In the genomic region with DNA sequence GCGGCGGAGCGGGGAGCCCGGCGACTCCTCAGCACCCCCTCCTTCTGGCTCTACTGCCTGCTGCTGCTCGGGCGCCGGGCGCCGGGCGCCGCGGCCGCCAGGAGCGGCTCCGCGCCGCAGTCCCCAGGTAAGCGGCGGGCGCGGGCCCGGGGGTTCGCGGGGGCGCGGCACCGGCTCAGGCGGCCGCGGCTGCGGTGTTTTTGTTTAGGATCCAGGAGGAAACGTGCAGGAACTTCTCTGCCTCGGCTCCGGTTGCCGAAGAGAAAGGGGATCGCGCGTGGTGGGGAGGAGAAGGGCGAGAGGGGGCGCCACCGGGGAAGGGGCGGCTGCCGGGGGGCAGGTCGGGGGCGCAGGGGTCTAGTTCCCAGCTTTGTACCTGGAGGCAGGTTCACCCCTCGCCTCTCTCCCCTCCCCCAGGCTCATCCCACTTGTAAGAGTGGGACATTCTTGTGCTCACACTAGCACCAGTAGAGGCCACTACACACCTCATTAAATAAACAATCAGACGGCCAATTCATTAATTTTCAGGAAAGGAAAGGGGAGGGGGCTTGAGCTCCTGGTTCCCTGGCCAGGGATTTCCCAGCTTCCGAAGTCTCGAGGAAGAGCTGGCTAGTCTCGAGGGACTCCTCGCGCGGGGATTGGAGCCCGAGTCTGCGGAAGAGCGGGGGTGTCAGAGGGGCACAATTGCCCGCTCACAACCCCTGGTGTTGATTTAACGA, we compare ENCODE assay signal across 8 cellular contexts. TPM values are rescaled to one million over a fixed set of nuclear protein-coding genes. Genes with fewer than 3 reads are reported as not detected.
DNase-seq lines count a peak whose midpoint lies in the region; ATAC-seq and TF ChIP-seq lines count a peak whose summit lies in the region.

No MANE protein-coding gene starts in this region.

- no peaks in the 10 kb centered on the region for H3K36me3 Mint-ChIP-seq in CD4-positive, CD25-positive, alpha-beta regulatory T cell
- no peaks in the 10 kb centered on the region for H3K36me3 Mint-ChIP-seq in T-helper 1 cell treated with Interleukin-12 subunit alpha and Interleukin-12 subunit beta and Interleukin-4 antibody, amounts not matched to agents 30 μg/mL and 1 μg/mL, for 36 hours (ENCODE audit: low read depth)

- H3K4me2 ChIP-seq in MM.1S (ENCODE audit: low read depth, low read length): peak overlapping the region; percentile 83

- H3K27ac ChIP-seq in CD4-positive, CD25-positive, alpha-beta regulatory T cell (ENCODE audit: insufficient read depth, low read length, poor library complexity, severe bottlenecking): no peak overlapping the region
- H3K27ac ChIP-seq in MM.1S (ENCODE audit: low read length) (peak overlapping the region; percentile 44; the same call in 1 of the 2 replicates), iPS-20b (ENCODE audit: low read length) (no peak overlapping the region)

- H3K27me3 ChIP-seq in CD4-positive, CD25-positive, alpha-beta regulatory T cell (ENCODE audit: control insufficient read depth, insufficient read depth, low read length): peaks cover 60% of the 10 kb centered on the region
- H3K27me3 ChIP-seq in MM.1S (replicated peaks; ENCODE audit: insufficient read depth, low read length) (no peaks in the 10 kb centered on the region), iPS-20b (ENCODE audit: insufficient read depth, low read length) (peaks cover 11% of the 10 kb centered on the region)

- peak overlapping the region; percentile 81 to 89 (median 86) for H3K4me3 Mint-ChIP-seq in CD4-positive, CD25-positive, alpha-beta regulatory T cell
- peak overlapping the region; percentile 79 for H3K4me3 Mint-ChIP-seq in T-helper 1 cell treated with Interleukin-12 subunit alpha and Interleukin-12 subunit beta and Interleukin-4 antibody, amounts not matched to agents 30 μg/mL and 1 μg/mL, for 36 hours

- no peaks in the 10 kb centered on the region for H3K9me3 ChIP-seq in CD4-positive, CD25-positive, alpha-beta regulatory T cell (ENCODE audit: control insufficient read depth in 2 of 2, low read length in 2 of 2)
- H3K9me3 ChIP-seq in MM.1S (replicated peaks; ENCODE audit: insufficient read depth, low read length) (no peaks in the 10 kb centered on the region), iPS-20b (ENCODE audit: insufficient read depth, low read depth, low read length) (no peaks in the 10 kb centered on the region)

- no peaks in the 10 kb centered on the region for H3K36me3 ChIP-seq in CD4-positive, CD25-positive, alpha-beta regulatory T cell (ENCODE audit: control insufficient read depth, insufficient read depth, low read length)
- no peaks in the 10 kb centered on the region for H3K36me3 ChIP-seq in MM.1S (replicated peaks; ENCODE audit: insufficient read depth, low read length)
- no peaks in the 10 kb centered on the region for H3K36me3 ChIP-seq in iPS-20b (ENCODE audit: insufficient read depth, low read depth, low read length)

- ATAC-seq in CD4-positive, CD25-positive, alpha-beta regulatory T cell (ENCODE audit: low read depth in 2 of 2): peak; percentile 21 to 37
- ATAC-seq in GM21367 (IDR thresholded peaks at IDR 0.05; ENCODE audit: unreplicated experiment) (peak; percentile 30), HG03095 (IDR thresholded peaks at IDR 0.05; ENCODE audit: unreplicated experiment) (no peak)

- H3K4me1 Mint-ChIP-seq in CD4-positive, CD25-positive, alpha-beta regulatory T cell: peaks cover 0 to 10% (median 6%) of the 10 kb centered on the region in 4 donors
- H3K4me1 Mint-ChIP-seq in T-helper 1 cell treated with Interleukin-12 subunit alpha and Interleukin-12 subunit beta and Interleukin-4 antibody, amounts not matched to agents 30 μg/mL and 1 μg/mL, for 36 hours (ENCODE audit: low read depth): peaks cover 9% of the 10 kb centered on the region

- peak overlapping the region; percentile 56 for H3K4me3 ChIP-seq in CD4-positive, CD25-positive, alpha-beta regulatory T cell (ENCODE audit: low read depth, low read length)
- H3K4me3 ChIP-seq in MM.1S (ENCODE audit: low read length) (peak overlapping the region; percentile 69), iPS-20b (ENCODE audit: low read length) (peak overlapping the region; percentile 90), skeletal muscle cell (ENCODE audit: low read depth, low read length) (peak overlapping the region; percentile 59)

- H3K4me1 ChIP-seq in CD4-positive, CD25-positive, alpha-beta regulatory T cell (ENCODE audit: control insufficient read depth, insufficient read depth, low read length, poor library complexity, severe bottlenecking): peaks cover 16% of the 10 kb centered on the region
- H3K4me1 ChIP-seq in MM.1S (ENCODE audit: low read length): peaks cover 11% of the 10 kb centered on the region; the same call in 1 of the 2 replicates
- 0 out of 2 replicates have a peak, but pooled peaks cover 2% of the 10 kb centered on the region for H3K4me1 ChIP-seq in iPS-20b (ENCODE audit: insufficient read depth, low read length)

- H2AFZ ChIP-seq in MM.1S (ENCODE audit: low read length): peak overlapping the region; percentile 31

- peak overlapping the region; percentile 55 for H3K9ac ChIP-seq in MM.1S (ENCODE audit: low read length)
- peak overlapping the region; percentile 83 for H3K9ac ChIP-seq in iPS-20b (ENCODE audit: low read depth, low read length)

- peaks cover 0 to under 1% (median 0%) of the 10 kb centered on the region in 7 donors for H3K9me3 Mint-ChIP-seq in CD4-positive, CD25-positive, alpha-beta regulatory T cell
- H3K9me3 Mint-ChIP-seq in T-helper 1 cell treated with Interleukin-12 subunit alpha and Interleukin-12 subunit beta and Interleukin-4 antibody, amounts not matched to agents 30 μg/mL and 1 μg/mL, for 36 hours: no peaks in the 10 kb centered on the region

- H3K27ac Mint-ChIP-seq in CD4-positive, CD25-positive, alpha-beta regulatory T cell: peak overlapping the region in 1 of 3 donors; percentile 76
- peak overlapping the region; percentile 27 for H3K27ac Mint-ChIP-seq in T-helper 1 cell treated with Interleukin-12 subunit alpha and Interleukin-12 subunit beta and Interleukin-4 antibody, amounts not matched to agents 30 μg/mL and 1 μg/mL, for 36 hours

- peak in 2 of 3 donors; percentile 6 to 23 for DNase-seq in CD4-positive, CD25-positive, alpha-beta regulatory T cell
- DNase-seq in MM.1S: peak; percentile 59
- DNase-seq in T47D (ENCODE audit: low read depth in 1 of 2, low spot score in 1 of 2): peak; percentile 4 to 49
- no peak for DNase-seq in skeletal muscle cell (ENCODE audit: low read depth)

- no peaks in the 10 kb centered on the region for H3K9me2 ChIP-seq in MM.1S (replicated peaks; ENCODE audit: insufficient read depth, low read length)

- peaks cover 36% of the 10 kb centered on the region for H3K27me3 Mint-ChIP-seq in CD4-positive, CD25-positive, alpha-beta regulatory T cell
- peaks cover 35% of the 10 kb centered on the region for H3K27me3 Mint-ChIP-seq in T-helper 1 cell treated with Interleukin-12 subunit alpha and Interleukin-12 subunit beta and Interleukin-4 antibody, amounts not matched to agents 30 μg/mL and 1 μg/mL, for 36 hours (ENCODE audit: low read depth)

- H3K79me2 ChIP-seq in MM.1S (ENCODE audit: low read length): peaks cover 39% of the 10 kb centered on the region

- in situ Hi-C loops in T47D (cut with HindIII; ENCODE audit: low pct_unique_long_range_greater_than_20kb, low sequenced_read_pairs): no loop called here

- peak; percentile 52 for TF ChIP-seq CTCF in MM.1S (IDR thresholded peaks at IDR 0.05; ENCODE audit: low read length)

- peaks cover 4% of the 10 kb centered on the region; the same call in 1 of the 2 replicates for H3F3A ChIP-seq in MM.1S (ENCODE audit: insufficient read depth, low read length)

- no peaks in the 10 kb centered on the region for H4K20me1 ChIP-seq in MM.1S (ENCODE audit: insufficient read depth, low read length)

RNA-seq across cellular contexts. Expression of a gene that starts 0.6 kb away (rescaled TPM):
- 2.7 TPM for total RNA-seq in CD4-positive, CD25-positive, alpha-beta regulatory T cell
- 1 to 10 TPM in 1 of 4 donors, under 1 TPM in 3; 0.45 to 1.6 (median 0.68) TPM for polyA plus RNA-seq in CD4-positive, CD25-positive, alpha-beta regulatory T cell
